ENCODE assay signal across 21 cellular contexts in the genomic region with DNA sequence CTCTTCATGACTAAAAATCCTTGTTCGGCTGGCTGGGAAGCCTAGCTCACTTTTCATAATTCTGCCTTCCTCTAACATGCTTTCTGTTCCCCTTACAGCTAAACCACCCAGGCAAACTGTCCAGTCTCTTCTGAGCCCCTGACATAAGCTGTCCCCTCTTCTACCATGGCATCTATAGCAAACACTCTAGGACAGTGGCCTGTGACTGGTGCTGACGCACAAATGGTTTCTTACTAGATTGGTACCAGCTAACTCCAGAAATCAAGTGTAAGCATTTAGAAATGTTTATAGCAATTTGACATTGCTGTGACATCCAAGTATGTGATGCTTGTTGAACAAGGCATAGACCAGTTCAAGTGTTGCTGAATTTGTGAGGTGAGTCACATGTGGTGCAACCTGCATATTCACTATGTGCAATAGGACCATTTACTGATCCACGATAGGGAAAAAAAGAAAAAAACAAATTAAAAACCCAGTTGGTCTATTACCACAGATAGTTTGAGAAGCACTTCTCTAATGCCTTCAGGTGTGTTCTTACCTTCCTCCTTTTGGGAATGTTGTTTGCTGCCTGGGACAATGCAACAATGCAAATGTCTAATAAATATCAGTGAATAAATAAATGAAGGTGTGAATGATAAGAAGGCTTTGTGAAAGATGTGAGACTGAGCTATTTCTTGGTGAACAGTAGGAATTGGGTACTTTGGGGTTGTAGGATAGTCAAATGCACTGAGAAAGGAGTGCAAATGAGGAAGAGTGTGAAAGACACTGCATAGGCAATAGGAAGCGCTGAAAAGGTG.
"Had no signal": no experiment of that assay in that cellular context is flagged by ENCODE, and none has a peak within 500 bp of the region (broad histone marks: within the 10 kb centered on the region; RNA-seq: fewer than 3 reads in every experiment).

No MANE protein-coding gene starts in this region.

- H3K9me3 ChIP-seq: mucosa of descending colon, upper lobe of right lung had no signal

- H3K4me3 Mint-ChIP-seq: activated T-cell treated with anti-CD3 and anti-CD28 coated beads, Interleukin-2, amount 50 U/mL, for 72 hours; natural killer cell treated with Interleukin-12 subunit alpha and Interleukin-12 subunit beta and Interleukin-15 and Interleukin-18, amount 100 ng/mL, for 72 hours; stimulated activated naive CD8-positive, alpha-beta T cell treated with anti-CD3 and anti-CD28 coated beads, Interleukin-15, Interleukin-2, amounts not matched to agents 100 ng/mL and 50 ng/mL, for 24 hours; WTC11 had no signal

- H3K27ac Mint-ChIP-seq: activated naive CD4-positive, alpha-beta T cell treated with anti-CD3 and anti-CD28 coated beads, Interleukin-2, amount 50 U/mL, for 72 hours; activated T-cell treated with anti-CD3 and anti-CD28 coated beads, Interleukin-2, amount 50 U/mL, for 72 hours; natural killer cell treated with Interleukin-12 subunit alpha and Interleukin-12 subunit beta and Interleukin-15 and Interleukin-18, amount 100 ng/mL, for 72 hours; stimulated activated naive CD8-positive, alpha-beta T cell treated with anti-CD3 and anti-CD28 coated beads, Interleukin-15, Interleukin-2, amounts not matched to agents 100 ng/mL and 50 ng/mL, for 24 hours; WTC11 had no signal

- FAIRE-seq: colon, frontal cortex, islet of Langerhans had no signal

- DNase-seq: activated CD4-positive, alpha-beta T cell treated with anti-CD3 and anti-CD28 coated beads, Interleukin-2, amount 50 U/mL, for 4 hours; activated naive CD4-positive, alpha-beta T cell; activated T-cell treated with anti-CD3 and anti-CD28 coated beads for 4 hours; activated T-cell treated with anti-CD3 and anti-CD28 coated beads, Interleukin-2, amount 50 U/mL, for 72 hours; dermis blood vessel endothelial cell; effector CD4-positive, alpha-beta T cell; left ventricle myocardium superior; mucosa of descending colon; right cardiac atrium; stimulated activated CD4-positive, alpha-beta T cell treated with anti-CD3 and anti-CD28 coated beads, Interleukin-15, amount 100 ng/mL, for 24 hours; substantia nigra; T-helper 2 cell; upper lobe of right lung had no signal

- H3K27me3 ChIP-seq: upper lobe of right lung had no signal

- H3K27ac ChIP-seq: epithelial cell of prostate, upper lobe of right lung had no signal

- H3K4me1 Mint-ChIP-seq: WTC11 had no signal

- H3K4me3 ChIP-seq: mucosa of descending colon, upper lobe of right lung had no signal

- H3K9me3 Mint-ChIP-seq: stimulated activated naive CD8-positive, alpha-beta T cell treated with anti-CD3 and anti-CD28 coated beads, Interleukin-15, Interleukin-2, amounts not matched to agents 100 ng/mL and 50 ng/mL, for 24 hours; WTC11 had no signal

- H3K36me3 ChIP-seq: upper lobe of right lung had no signal

- H3K4me1 ChIP-seq: upper lobe of right lung had no signal

- ATAC-seq: activated naive CD4-positive, alpha-beta T cell treated with anti-CD3 and anti-CD28 coated beads, Interleukin-2, amount 50 U/mL, for 72 hours; left ventricle myocardium superior; mucosa of descending colon; natural killer cell treated with Interleukin-12 subunit alpha and Interleukin-12 subunit beta and Interleukin-15 and Interleukin-18, amount 100 ng/mL, for 72 hours; right cardiac atrium; upper lobe of right lung; WTC11 had no signal

- H3K36me3 Mint-ChIP-seq: activated naive CD4-positive, alpha-beta T cell treated with anti-CD3 and anti-CD28 coated beads, Interleukin-2, amount 50 U/mL, for 72 hours; natural killer cell treated with Interleukin-12 subunit alpha and Interleukin-12 subunit beta and Interleukin-15 and Interleukin-18, amount 100 ng/mL, for 72 hours; WTC11 had no signal
